1 cellular context compared by ENCODE assay signal in genomic region chr7:22442187-22442886, GRCh38.
TF ChIP-seq lines count a peak whose summit lies in the region.

No MANE protein-coding gene starts in this region.

TF ChIP-seq in HepG2, 621 proteins besides CTCF, POLR2A, EP300 and RAD21 (continued from another document and continues in another):
- peak; percentile 88 for TF ChIP-seq RERE (CRISPR knock-in tag; IDR thresholded peaks at IDR 0.05; ENCODE audit: low read depth)
- TF ChIP-seq CHD4 (IDR thresholded peaks at IDR 0.05; ENCODE audit: borderline replicate concordance, low read length): no peak; the same call in 1 of the 2 replicates
- no peak for TF ChIP-seq NFE2 (CRISPR knock-in tag; IDR thresholded peaks at IDR 0.05)
- peak; percentile 99 for TF ChIP-seq MEIS2 (CRISPR knock-in tag; IDR thresholded peaks at IDR 0.05)
- no peak for TF ChIP-seq POLR2AphosphoS5 (IDR thresholded peaks at IDR 0.05; ENCODE audit: low read depth, low read length)
- peak in 1 of 2 experiments; percentile 90; a peak in 2 of 4 replicates for TF ChIP-seq KLF16 (CRISPR knock-in tag; IDR thresholded peaks at IDR 0.05)
- TF ChIP-seq HNRNPLL (IDR thresholded peaks at IDR 0.05; ENCODE audit: low read depth, low read length, poor library complexity, severe bottlenecking): no peak
- 0 out of 2 replicates have a peak, but pooled peaks have one; percentile 71 for TF ChIP-seq MBD4 (IDR thresholded peaks at IDR 0.05; ENCODE audit: borderline replicate concordance, low read length)
- TF ChIP-seq MED8 (CRISPR knock-in tag; IDR thresholded peaks at IDR 0.05; ENCODE audit: insufficient replicate concordance): no peak
- TF ChIP-seq KDM2A (CRISPR knock-in tag; IDR thresholded peaks at IDR 0.05; ENCODE audit: borderline replicate concordance, low read depth): peak; percentile 75
- TF ChIP-seq UBTF (CRISPR knock-in tag; IDR thresholded peaks at IDR 0.05): peak; percentile 62
- peak; percentile 93 for TF ChIP-seq FOXP1 (IDR thresholded peaks at IDR 0.05)
- TF ChIP-seq FOXP1 (CRISPR knock-in tag; IDR thresholded peaks at IDR 0.05): peak; percentile 100
- no peak for TF ChIP-seq PLRG1 (conservative IDR thresholded peaks at IDR 0.05)
- TF ChIP-seq ETV6 (CRISPR knock-in tag; conservative IDR thresholded peaks at IDR 0.05): no peak
- TF ChIP-seq BCLAF1 (IDR thresholded peaks at IDR 0.05): no peak
- peak; percentile 71 for TF ChIP-seq ELF1 (CRISPR knock-in tag; IDR thresholded peaks at IDR 0.05)
- TF ChIP-seq HOXD1 (CRISPR knock-in tag; IDR thresholded peaks at IDR 0.05): peak; percentile 88
- peak; percentile 94 for TF ChIP-seq SAP130 (CRISPR knock-in tag; IDR thresholded peaks at IDR 0.05; ENCODE audit: low read depth)
- peak; percentile 58; the same call in 1 of the 2 replicates for TF ChIP-seq PRDM10 (CRISPR knock-in tag; IDR thresholded peaks at IDR 0.05; ENCODE audit: low read depth)
- no peak for TF ChIP-seq ZNF432 (CRISPR knock-in tag; IDR thresholded peaks at IDR 0.05; ENCODE audit: borderline replicate concordance)
- no peak for TF ChIP-seq PBX3 (CRISPR knock-in tag; IDR thresholded peaks at IDR 0.05; ENCODE audit: borderline replicate concordance)
- TF ChIP-seq KMT2A (CRISPR knock-in tag; IDR thresholded peaks at IDR 0.05): peak; percentile 30; the same call in 1 of the 2 replicates
- no peak for TF ChIP-seq ZNF234 (CRISPR knock-in tag; conservative IDR thresholded peaks at IDR 0.05)
- peak; percentile 82 for TF ChIP-seq CREM (IDR thresholded peaks at IDR 0.05)
- no peak for TF ChIP-seq CREM (CRISPR knock-in tag; IDR thresholded peaks at IDR 0.05)
- TF ChIP-seq ZSCAN9 (CRISPR knock-in tag; IDR thresholded peaks at IDR 0.05; ENCODE audit: borderline replicate concordance): peak; percentile 62; the same call in 1 of the 2 replicates
- peak; percentile 96 for TF ChIP-seq FOXJ3 (CRISPR knock-in tag; IDR thresholded peaks at IDR 0.05; ENCODE audit: borderline replicate concordance)
- TF ChIP-seq ZC3H13 (CRISPR knock-in tag; IDR thresholded peaks at IDR 0.05): 0 out of 2 replicates have a peak, but pooled peaks have one; percentile 61
- no peak for TF ChIP-seq ZNF232 (CRISPR knock-in tag; IDR thresholded peaks at IDR 0.05; ENCODE audit: borderline replicate concordance)
- TF ChIP-seq DR1 (CRISPR knock-in tag; IDR thresholded peaks at IDR 0.05): no peak
- peak; percentile 5; the same call in 1 of the 2 replicates for TF ChIP-seq SMC3 (IDR thresholded peaks at IDR 0.05; ENCODE audit: low read length)
- no peak for TF ChIP-seq MTF2 (CRISPR knock-in tag; IDR thresholded peaks at IDR 0.05; ENCODE audit: borderline replicate concordance)
- no peak for TF ChIP-seq ZNF75D (CRISPR knock-in tag; IDR thresholded peaks at IDR 0.05; ENCODE audit: borderline replicate concordance)
- TF ChIP-seq ATF1 (CRISPR knock-in tag; IDR thresholded peaks at IDR 0.05): peak; percentile 74
- no peak for TF ChIP-seq ZSCAN20 (CRISPR knock-in tag; IDR thresholded peaks at IDR 0.05; ENCODE audit: borderline replicate concordance)
- no peak for TF ChIP-seq ZNF224 (CRISPR knock-in tag; IDR thresholded peaks at IDR 0.05)
- peak; percentile 67; the same call in 1 of the 2 replicates for TF ChIP-seq HOXA3 (CRISPR knock-in tag; IDR thresholded peaks at IDR 0.05)
- peak in 1 of 2 experiments; percentile 69; a peak in 2 of 4 replicates for TF ChIP-seq ATF4 (CRISPR knock-in tag; IDR thresholded peaks at IDR 0.05)
- no peak for TF ChIP-seq ZNF766 (CRISPR knock-in tag; IDR thresholded peaks at IDR 0.05; ENCODE audit: borderline replicate concordance)
- TF ChIP-seq KLF12 (CRISPR knock-in tag; IDR thresholded peaks at IDR 0.05; ENCODE audit: borderline replicate concordance): 0 out of 2 replicates have a peak, but pooled peaks have one; percentile 41
- TF ChIP-seq ZBTB20 (CRISPR knock-in tag; IDR thresholded peaks at IDR 0.05; ENCODE audit: borderline replicate concordance, low read depth): peak; percentile 94; the same call in 1 of the 2 replicates
- TF ChIP-seq SOX6 (IDR thresholded peaks at IDR 0.05): no peak
- peak; percentile 96 for TF ChIP-seq SOX6 (CRISPR knock-in tag; IDR thresholded peaks at IDR 0.05)
- no peak; the same call in 1 of the 2 replicates for TF ChIP-seq ZBTB2 (CRISPR knock-in tag; IDR thresholded peaks at IDR 0.05; ENCODE audit: low read depth)
- TF ChIP-seq ZNF775 (CRISPR knock-in tag; IDR thresholded peaks at IDR 0.05; ENCODE audit: borderline replicate concordance): no peak
- TF ChIP-seq SALL1 (CRISPR knock-in tag; IDR thresholded peaks at IDR 0.05): peak; percentile 99
- no peak for TF ChIP-seq NONO (IDR thresholded peaks at IDR 0.05)
- peak; percentile 65 for TF ChIP-seq NONO (CRISPR knock-in tag; conservative IDR thresholded peaks at IDR 0.05)
- peak; percentile 76; the same call in 1 of the 2 replicates for TF ChIP-seq YEATS2 (CRISPR knock-in tag; IDR thresholded peaks at IDR 0.05; ENCODE audit: borderline replicate concordance)
- peak; percentile 96 for TF ChIP-seq ISL2 (CRISPR knock-in tag; IDR thresholded peaks at IDR 0.05)
- TF ChIP-seq NCOA1 (CRISPR knock-in tag; IDR thresholded peaks at IDR 0.05): no peak
- peak; percentile 90 for TF ChIP-seq DPF2 (CRISPR knock-in tag; IDR thresholded peaks at IDR 0.05; ENCODE audit: borderline replicate concordance, low read depth)
